ENCODE assay signal across 14 cellular contexts in genomic region chr9:108412755-108413154, GRCh38.
DNase-seq lines count a peak whose midpoint lies in the region; ATAC-seq, FAIRE-seq and TF ChIP-seq lines count a peak whose summit lies in the region.
"Had no signal": no experiment of that assay in that cellular context is flagged by ENCODE, and none has a peak within 500 bp of the region (broad histone marks: within the 10 kb centered on the region; RNA-seq: fewer than 3 reads in every experiment).

No MANE protein-coding gene starts in this region.

- no peaks in the 10 kb centered on the region for H4K20me1 ChIP-seq in osteoblast (ENCODE audit: insufficient read depth, low read length)
- H4K20me1 ChIP-seq: BLaER1 treated with 17β-estradiol and CSF1 and Interleukin-3, amounts not matched to agents 10 nM and 100 nM had no signal

- no peak overlapping the region for H3K4me3 Mint-ChIP-seq in activated T-cell treated with anti-CD3 and anti-CD28 coated beads, Interleukin-2, amount 50 U/mL, for 4 hours

- H3K9me3 ChIP-seq in A673 (ENCODE audit: low read depth, low read length, poor library complexity, severe bottlenecking) (no peaks in the 10 kb centered on the region), NT2/D1 (ENCODE audit: insufficient read depth, low read length) (no peaks in the 10 kb centered on the region), osteoblast (ENCODE audit: low read depth, low read length) (no peaks in the 10 kb centered on the region)
- H3K9me3 ChIP-seq: BLaER1 treated with 17β-estradiol and CSF1 and Interleukin-3, amounts not matched to agents 10 nM and 100 nM had no signal

- H3K9ac ChIP-seq in NT2/D1 (ENCODE audit: insufficient read length, low read depth) = no peak overlapping the region
- H3K9ac ChIP-seq: BLaER1 treated with 17β-estradiol and CSF1 and Interleukin-3, amounts not matched to agents 10 nM and 100 nM had no signal

- TF ChIP-seq CTCF in A673 (conservative IDR thresholded peaks at IDR 0.05; ENCODE audit: low read depth, low read length) (no peak), GM12872 (IDR thresholded peaks at IDR 0.05; ENCODE audit: insufficient read depth, low read depth, low read length) (peak; percentile 32; the same call in 1 of the 3 replicates), fibroblast of mammary gland (conservative IDR thresholded peaks at IDR 0.05; ENCODE audit: control insufficient read depth, insufficient read depth, low read depth, low read length) (peak; percentile 9), osteoblast (IDR thresholded peaks at IDR 0.05; ENCODE audit: extremely low read depth, low read depth, low read length) (no peak)

- H3K4me3 ChIP-seq in A673 (ENCODE audit: low read depth, low read length, poor library complexity, severe bottlenecking) = no peak overlapping the region
- H3K4me3 ChIP-seq in NT2/D1 (ENCODE audit: insufficient read length, low read depth) = no peak overlapping the region
- H3K4me3 ChIP-seq in fibroblast of mammary gland (ENCODE audit: control insufficient read depth, low read depth, low read length) = no peak overlapping the region
- no peak overlapping the region for H3K4me3 ChIP-seq in osteoblast (ENCODE audit: insufficient read depth, low read length)
- H3K4me3 ChIP-seq: BLaER1 treated with 17β-estradiol and CSF1 and Interleukin-3, amounts not matched to agents 10 nM and 100 nM had no signal

- CTCF ChIA-PET in A673 (lab: Charles Lee) = no interaction called here

- H3K27ac ChIP-seq in A673 (ENCODE audit: low read depth, low read length, poor library complexity, severe bottlenecking) = no peak overlapping the region
- no peak overlapping the region for H3K27ac ChIP-seq in osteoblast (ENCODE audit: low read depth, low read length)
- H3K27ac ChIP-seq: BLaER1 treated with 17β-estradiol and CSF1 and Interleukin-3, amounts not matched to agents 10 nM and 100 nM had no signal

- ATAC-seq in activated T-cell treated with anti-CD3 and anti-CD28 coated beads, Interleukin-2, amount 50 U/mL, for 4 hours = no peak
- ATAC-seq: activated CD4-positive, CD25-positive, alpha-beta regulatory T cell treated with anti-CD3 and anti-CD28 coated beads, Interleukin-2, amount 50 U/mL, for 24 hours; left lobe of liver; Right ventricle myocardium inferior had no signal

- no TSS peak for BruUV-seq in A673 (replicated peaks; lab: Mats Ljungman, UMichigan)

- DNase-seq in A673 (ENCODE audit: low spot score) (peak; percentile 38), NT2/D1 (ENCODE audit: low read depth, low spot score) (peak; percentile 59), fibroblast of mammary gland (ENCODE audit: low read depth) (peak; percentile 53), GM19239 (ENCODE audit: insufficient read length, low spot score) (no peak), osteoblast (ENCODE audit: insufficient read length, low spot score, missing footprints) (no peak)
- no peak for DNase-seq in activated T-cell treated with anti-CD3 and anti-CD28 coated beads, Interleukin-2, amount 50 U/mL, for 4 hours
- no peak for DNase-seq in activated T-cell treated with anti-CD3 and anti-CD28 coated beads, Interleukin-2, amount 50 U/mL, for 48 hours
- DNase-seq: NCI-H1417 had no signal

- intact Hi-C loops in A673 (cut with micrococcal nuclease; ENCODE audit: unreplicated experiment) = no loop called here

- no peaks in the 10 kb centered on the region for H3K79me2 ChIP-seq in osteoblast (ENCODE audit: insufficient read depth, low read length)

- no peaks in the 10 kb centered on the region for H3K36me3 Mint-ChIP-seq in activated T-cell treated with anti-CD3 and anti-CD28 coated beads, Interleukin-2, amount 50 U/mL, for 4 hours (ENCODE audit: insufficient read depth)

- H3K4me1 Mint-ChIP-seq in activated T-cell treated with anti-CD3 and anti-CD28 coated beads, Interleukin-2, amount 50 U/mL, for 4 hours (ENCODE audit: low read depth) = no peaks in the 10 kb centered on the region

- H3K4me2 ChIP-seq in osteoblast (ENCODE audit: insufficient read depth, low read length) = no peak overlapping the region
- H3K4me2 ChIP-seq: BLaER1 treated with 17β-estradiol and CSF1 and Interleukin-3, amounts not matched to agents 10 nM and 100 nM had no signal

- H3K27me3 ChIP-seq in A673 (replicated peaks; ENCODE audit: insufficient read depth, low read depth, low read length, poor library complexity) (no peaks in the 10 kb centered on the region), NT2/D1 (ENCODE audit: insufficient read depth, insufficient read length) (no peaks in the 10 kb centered on the region), osteoblast (ENCODE audit: insufficient read depth, low read length) (no peaks in the 10 kb centered on the region)
- H3K27me3 ChIP-seq: BLaER1 treated with 17β-estradiol and CSF1 and Interleukin-3, amounts not matched to agents 10 nM and 100 nM had no signal

- peaks cover 3% of the 10 kb centered on the region for H3K27me3 Mint-ChIP-seq in activated T-cell treated with anti-CD3 and anti-CD28 coated beads, Interleukin-2, amount 50 U/mL, for 4 hours (ENCODE audit: low read depth)

- POLR2A ChIA-PET in A673 (lab: Charles Lee; ENCODE audit: low non-redundant PET) = no interaction called here

- no peaks in the 10 kb centered on the region for H3K4me1 ChIP-seq in A673 (ENCODE audit: insufficient read depth, low read length, poor library complexity, severe bottlenecking)
- no peaks in the 10 kb centered on the region for H3K4me1 ChIP-seq in NT2/D1 (ENCODE audit: insufficient read depth, insufficient read length)
- H3K4me1 ChIP-seq in osteoblast (ENCODE audit: insufficient read depth, low read length) = no peaks in the 10 kb centered on the region

- FAIRE-seq in GM19239 (lab: Jason Lieb, UNC) = no peak
- FAIRE-seq: endometrium had no signal

- H2AFZ ChIP-seq in osteoblast (ENCODE audit: low read length) = no peak overlapping the region

- H3K9me3 Mint-ChIP-seq in activated T-cell treated with anti-CD3 and anti-CD28 coated beads, Interleukin-2, amount 50 U/mL, for 4 hours = peaks cover 2% of the 10 kb centered on the region

- H3K36me3 ChIP-seq in A673 (ENCODE audit: insufficient read depth, low read length, poor library complexity, severe bottlenecking) = no peaks in the 10 kb centered on the region
- H3K36me3 ChIP-seq in NT2/D1 (ENCODE audit: insufficient read depth, insufficient read length, low read length) = no peaks in the 10 kb centered on the region
- H3K36me3 ChIP-seq in osteoblast (ENCODE audit: insufficient read depth, low read length) = no peaks in the 10 kb centered on the region
- H3K36me3 ChIP-seq: BLaER1 treated with 17β-estradiol and CSF1 and Interleukin-3, amounts not matched to agents 10 nM and 100 nM had no signal

Comparison
In these comparisons a context has a peak if more than half of its experiments do, and no peak if none do; other contexts are left out.
1. DNase-seq: peak in A673 (single experiment), NT2/D1 (single experiment) and fibroblast of mammary gland (single experiment); none in GM19239 (single experiment), osteoblast (single experiment), activated T-cell treated with anti-CD3 and anti-CD28 coated beads, Interleukin-2, amount 50 U/mL, for 4 hours (single experiment) and activated T-cell treated with anti-CD3 and anti-CD28 coated beads, Interleukin-2, amount 50 U/mL, for 48 hours (0 of 2).
2. CTCF ChIP-seq: peak in GM12872 (single experiment) and fibroblast of mammary gland (single experiment); none in A673 (single experiment) and osteoblast (single experiment).